ENCODE assay signal across 8 cellular contexts in the genomic region with DNA sequence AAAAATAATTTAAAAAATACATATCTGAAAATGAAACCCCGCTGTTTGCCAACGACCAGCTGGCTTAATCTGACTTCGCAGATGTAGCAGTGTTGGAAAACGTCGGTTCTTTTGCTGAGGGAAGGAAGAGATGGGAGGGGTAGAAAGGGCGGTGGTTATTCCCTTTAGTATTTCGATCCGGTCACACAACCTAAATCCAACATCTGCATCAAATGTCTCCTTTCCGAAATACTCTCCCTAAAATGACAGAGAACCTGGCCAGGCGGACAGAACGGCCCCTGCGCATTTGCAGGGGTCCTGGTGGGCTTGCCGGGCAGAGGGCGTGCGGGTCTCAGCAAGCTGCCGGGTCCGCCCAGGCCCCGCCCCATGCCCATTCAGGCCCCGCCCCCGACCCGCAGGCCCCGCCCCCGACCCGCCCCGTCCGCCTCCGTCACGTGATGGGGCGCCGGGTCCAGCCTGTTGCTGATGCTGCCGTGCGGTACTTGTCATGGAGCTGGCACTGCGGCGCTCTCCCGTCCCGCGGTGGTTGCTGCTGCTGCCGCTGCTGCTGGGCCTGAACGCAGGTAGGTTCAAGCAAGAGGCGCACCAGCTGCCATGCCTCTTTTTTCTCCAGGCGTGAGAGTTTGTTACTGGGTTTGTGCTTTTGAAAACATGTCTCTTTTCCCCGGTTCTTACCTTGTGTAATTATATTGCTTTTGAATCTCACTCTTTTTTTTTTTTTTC. TPM values are rescaled to one million over a fixed set of nuclear protein-coding genes. Genes with fewer than 3 reads are reported as not detected.
A peak's percentile ranks its signal among the peaks of the same experiment; 100 is the strongest.
DNase-seq lines count a peak whose midpoint lies in the region; ATAC-seq and TF ChIP-seq lines count a peak whose summit lies in the region.

A gene with protein sequence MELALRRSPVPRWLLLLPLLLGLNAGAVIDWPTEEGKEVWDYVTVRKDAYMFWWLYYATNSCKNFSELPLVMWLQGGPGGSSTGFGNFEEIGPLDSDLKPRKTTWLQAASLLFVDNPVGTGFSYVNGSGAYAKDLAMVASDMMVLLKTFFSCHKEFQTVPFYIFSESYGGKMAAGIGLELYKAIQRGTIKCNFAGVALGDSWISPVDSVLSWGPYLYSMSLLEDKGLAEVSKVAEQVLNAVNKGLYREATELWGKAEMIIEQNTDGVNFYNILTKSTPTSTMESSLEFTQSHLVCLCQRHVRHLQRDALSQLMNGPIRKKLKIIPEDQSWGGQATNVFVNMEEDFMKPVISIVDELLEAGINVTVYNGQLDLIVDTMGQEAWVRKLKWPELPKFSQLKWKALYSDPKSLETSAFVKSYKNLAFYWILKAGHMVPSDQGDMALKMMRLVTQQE (plus strand): TSS at position 459 of the 723 bp plus-strand sequence. CDS start 29 bp downstream, at position 488.

- CTCF ChIA-PET in PC-3 (lab: Charles Lee): interaction anchor here (0.6 to 0.9 kb wide), 5 partner anchors 16 to 385 kb away, joined by 4 to 11 read pairs (median 5); no protein-coding TSS in a partner anchor

- no peaks in the 10 kb centered on the region for H3F3A ChIP-seq in PC-3 (ENCODE audit: low read length, unreplicated experiment)

- H3K27me3 Mint-ChIP-seq in activated T-cell treated with anti-CD3 and anti-CD28 coated beads, Interleukin-2, amount 50 U/mL, for 24 hours: peaks cover 6% of the 10 kb centered on the region

- peaks cover 17% of the 10 kb centered on the region for H3K4me1 Mint-ChIP-seq in activated T-cell treated with anti-CD3 and anti-CD28 coated beads, Interleukin-2, amount 50 U/mL, for 24 hours (ENCODE audit: low read depth)

- peak within 1 kb of the TSS; percentile 88 for H3K27ac Mint-ChIP-seq in activated T-cell treated with anti-CD3 and anti-CD28 coated beads, Interleukin-2, amount 50 U/mL, for 24 hours

- POLR2A ChIA-PET in PC-3 (lab: Charles Lee; ENCODE audit: unreplicated experiment): interaction anchor here (0.6 to 0.7 kb wide), 3 partner anchors 28 to 875 kb away, joined by 7 to 10 read pairs (median 8); no protein-coding TSS in a partner anchor

- WGBS in esophagus muscularis mucosa: under 1% methylated on average over 25 of the region's 42 CpGs

- DNase-seq in COR-L47 (lab: John Stamatoyannopoulos, UW) (peak; percentile 82), HuH-7 (ENCODE audit: low spot score) (peak; percentile 90), PC-3 (peak; percentile 81), esophagus muscularis mucosa (ENCODE audit: extremely low spot score) (peak; percentile 98), myocyte (ENCODE audit: low read depth) (peak; percentile 82)
- peak; percentile 93 for DNase-seq in activated T-cell treated with anti-CD3 and anti-CD28 coated beads, Interleukin-2, amount 50 U/mL, for 24 hours
- peak; percentile 62 to 72 for DNase-seq in stimulated activated CD8-positive, alpha-beta memory T cell treated with anti-CD3 and anti-CD28 coated beads, Interleukin-7, amount 100 ng/mL, for 4 hours (ENCODE audit: low read depth in 2 of 2)

- no peak for TF ChIP-seq EP300 in esophagus muscularis mucosa (IDR thresholded peaks at IDR 0.05)

- peak within 1 kb of the TSS; percentile 89 for H2AFZ ChIP-seq in PC-3 (ENCODE audit: low read length)

- H3K36me3 ChIP-seq in PC-3 (ENCODE audit: low read depth, low read length) (no peaks in the 10 kb centered on the region), esophagus muscularis mucosa (peaks cover 0 to 22% (median 19%) of the 10 kb centered on the region in 4 donors)

- TF ChIP-seq CTCF in PC-3 (conservative IDR thresholded peaks at IDR 0.05; ENCODE audit: low read depth, low read length) (no peak), esophagus muscularis mucosa (IDR thresholded peaks at IDR 0.05) (no peak)

- peak within 1 kb of the TSS; percentile 85 for H3K4me2 ChIP-seq in PC-3 (ENCODE audit: low read length)

- no peak within 1 kb of the TSS for H3K27ac ChIP-seq in PC-3 (ENCODE audit: low read length)
- H3K27ac ChIP-seq in esophagus muscularis mucosa (replicated peaks in 1 of 4): peak within 1 kb of the TSS; percentile 72 to 84 (median 74)

- ATAC-seq in GM21423 (IDR thresholded peaks at IDR 0.05; ENCODE audit: unreplicated experiment) (peak; percentile 75), PC-3 (peak; percentile 94)

- no peak for TF ChIP-seq POLR2A in esophagus muscularis mucosa (IDR thresholded peaks at IDR 0.05; ENCODE audit: low read depth)

- H3K9me3 Mint-ChIP-seq in activated T-cell treated with anti-CD3 and anti-CD28 coated beads, Interleukin-2, amount 50 U/mL, for 24 hours: no peaks in the 10 kb centered on the region

- H3K27me3 ChIP-seq in PC-3 (ENCODE audit: low read length): no peaks in the 10 kb centered on the region
- no peaks in the 10 kb centered on the region for H3K27me3 ChIP-seq in esophagus muscularis mucosa

- H3K4me3 ChIP-seq in PC-3 (ENCODE audit: low read length) (peak within 1 kb of the TSS; percentile 85), esophagus muscularis mucosa (peak within 1 kb of the TSS; percentile 62 to 75 (median 64))

- intact Hi-C loops in PC-3 (cut with micrococcal nuclease): loop anchor here (1.0 kb wide), 1 partner anchor 76 kb away; no protein-coding TSS in a partner anchor
- intact Hi-C loops in esophagus muscularis mucosa (cut with DNase I): no loop called here

- peaks cover 5% of the 10 kb centered on the region for H3K36me3 Mint-ChIP-seq in activated T-cell treated with anti-CD3 and anti-CD28 coated beads, Interleukin-2, amount 50 U/mL, for 24 hours (ENCODE audit: low read depth)

- BruUV-seq in PC-3 (replicated peaks; lab: Mats Ljungman, UMichigan): no TSS peak

- no peaks in the 10 kb centered on the region for H4K20me1 ChIP-seq in PC-3 (ENCODE audit: low read length)

- H3K79me2 ChIP-seq in PC-3 (ENCODE audit: low read length): peaks cover 14% of the 10 kb centered on the region; the same call in 1 of the 2 replicates

- no peaks in the 10 kb centered on the region for H3K9me2 ChIP-seq in PC-3 (replicated peaks; ENCODE audit: low read length)

- H3K9ac ChIP-seq in PC-3 (ENCODE audit: low read length): peak within 1 kb of the TSS; percentile 59

- H3K4me1 ChIP-seq in PC-3 (ENCODE audit: insufficient read depth, low read length): peaks cover 21% of the 10 kb centered on the region
- H3K4me1 ChIP-seq in esophagus muscularis mucosa: peaks cover 8 to 31% (median 22%) of the 10 kb centered on the region in 4 donors

- peak within 1 kb of the TSS; percentile 87 for H3K4me3 Mint-ChIP-seq in activated T-cell treated with anti-CD3 and anti-CD28 coated beads, Interleukin-2, amount 50 U/mL, for 24 hours

- H3K9me3 ChIP-seq in PC-3 (ENCODE audit: low read length): no peaks in the 10 kb centered on the region
- H3K9me3 ChIP-seq in esophagus muscularis mucosa: no peaks in the 10 kb centered on the region

RNA-seq across cellular contexts. Expression of the gene that starts here (rescaled TPM):
- total RNA-seq in PC-3 (2014; rRNA removed): 56.0 and 73.3 TPM in 2 replicates
- 100 to 1,000 TPM in 1 of 4 donors, 10 to 100 TPM in 3; 61.0 to 111 (median 72.4) TPM for total RNA-seq in esophagus muscularis mucosa
- total RNA-seq in myocyte: 59.6 and 71.6 TPM in 2 replicates
- polyA plus RNA-seq in myocyte (2012): 92.6 TPM
